8 cellular contexts compared by ENCODE assay signal in the genomic region with DNA sequence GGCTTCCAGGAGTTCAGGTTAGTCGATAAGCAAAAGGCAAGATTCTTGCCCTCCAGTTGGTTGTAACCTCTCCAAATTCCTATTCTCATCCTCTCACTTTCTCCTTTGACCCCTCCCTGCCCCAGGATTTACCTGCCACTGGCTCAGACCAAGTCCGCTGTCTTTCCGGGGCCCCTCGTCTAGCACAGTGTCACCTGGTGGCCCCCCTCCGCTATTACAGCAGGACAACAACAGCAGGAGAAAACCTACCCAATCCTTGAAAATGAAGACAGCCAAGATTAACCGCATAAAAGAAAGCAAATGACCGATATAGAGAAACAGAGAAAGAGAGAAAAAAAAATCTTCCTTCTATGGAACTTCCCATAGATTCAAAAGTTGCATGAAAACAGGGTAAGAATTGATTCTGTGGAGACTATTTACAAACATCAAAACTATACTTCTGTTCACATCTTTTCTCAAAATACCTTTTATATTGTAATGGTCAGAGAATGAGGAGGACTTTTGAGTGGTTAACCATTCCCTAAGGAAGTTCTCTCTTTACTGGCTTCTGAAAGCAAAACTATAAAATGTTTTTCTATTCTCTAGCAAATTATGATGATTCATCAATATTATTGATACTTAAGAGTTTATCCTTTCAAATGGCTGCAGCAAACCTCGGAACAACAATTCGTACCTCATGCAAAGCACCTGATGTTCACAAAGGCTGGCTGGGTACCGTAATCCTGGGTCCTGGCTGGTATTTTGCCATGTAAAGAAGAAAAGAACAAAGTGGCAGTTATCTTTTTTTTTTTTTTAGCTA. TPM values are rescaled to one million over a fixed set of nuclear protein-coding genes. Genes with fewer than 3 reads are reported as not detected.
DNase-seq lines count a peak whose midpoint lies in the region; TF ChIP-seq lines count a peak whose summit lies in the region.

No MANE protein-coding gene starts in this region.

- no peaks in the 10 kb centered on the region for H3K79me2 ChIP-seq in smooth muscle cell (ENCODE audit: low read depth)

- no peaks in the 10 kb centered on the region for H3K9me3 ChIP-seq in colonic mucosa
- no peaks in the 10 kb centered on the region for H3K9me3 ChIP-seq in smooth muscle cell (replicated peaks; ENCODE audit: low read depth)

- H3K27ac ChIP-seq in colonic mucosa = no peak overlapping the region
- H3K27ac ChIP-seq in smooth muscle cell (ENCODE audit: low read depth) = no peak overlapping the region

- H3K4me3 ChIP-seq in Jurkat, Clone E6-1 (ENCODE audit: low read length) = no peak overlapping the region
- H3K4me3 ChIP-seq in colonic mucosa (no peak overlapping the region), smooth muscle cell (no peak overlapping the region)

- no peak overlapping the region for H3K9ac ChIP-seq in colonic mucosa (ENCODE audit: low read depth in 2 of 2, low read length in 2 of 2)
- no peak overlapping the region for H3K9ac ChIP-seq in smooth muscle cell (ENCODE audit: low read depth)

- H3K4me1 ChIP-seq in colonic mucosa (no peaks in the 10 kb centered on the region), smooth muscle cell (ENCODE audit: low read depth) (peaks cover 4% of the 10 kb centered on the region)

- no peaks in the 10 kb centered on the region for H3F3A ChIP-seq in smooth muscle cell (ENCODE audit: low read depth)

- TF ChIP-seq CTCF in colonic mucosa (IDR thresholded peaks at IDR 0.05) (peak; percentile 68), smooth muscle cell (IDR thresholded peaks at IDR 0.05; ENCODE audit: borderline replicate concordance, insufficient read depth, poor library complexity, severe bottlenecking) (peak; percentile 67)

- H3K36me3 ChIP-seq in colonic mucosa (no peaks in the 10 kb centered on the region), smooth muscle cell (ENCODE audit: low read depth) (no peaks in the 10 kb centered on the region)

- no peaks in the 10 kb centered on the region for H4K20me1 ChIP-seq in smooth muscle cell (ENCODE audit: low read depth)

- no peaks in the 10 kb centered on the region for H3K27me3 ChIP-seq in colonic mucosa
- peaks cover 13% of the 10 kb centered on the region for H3K27me3 ChIP-seq in smooth muscle cell (ENCODE audit: low read depth)

- no peak overlapping the region for H2AFZ ChIP-seq in smooth muscle cell (ENCODE audit: low read depth)

- DNase-seq in activated T-cell treated with anti-CD3 and anti-CD28 coated beads, Interleukin-2, amount 50 U/mL, for 48 hours = peak; percentile 56 to 57
- DNase-seq in activated T-cell treated with anti-CD3 and anti-CD28 coated beads for 4 hours (no peak), colonic mucosa (peak; percentile 39), smooth muscle cell (lab: John Stamatoyannopoulos, UW; ENCODE audit: unreplicated experiment) (no peak), medulla oblongata (ENCODE audit: extremely low spot score) (no peak), NCI-H128 (lab: John Stamatoyannopoulos, UW; ENCODE audit: unreplicated experiment) (no peak), mesenteric fat pad (ENCODE audit: low spot score) (no peak)
- peak; percentile 9 for DNase-seq in Jurkat, Clone E6-1 (ENCODE audit: low read depth, low spot score)

- H3K4me2 ChIP-seq in smooth muscle cell = no peak overlapping the region

- intact Hi-C loops in colonic mucosa (cut with DNase I) = loop anchor here (5.0 kb wide), 1 partner anchor 291 kb away; no protein-coding TSS in a partner anchor

- 37% methylated on average over 10 of the region's 10 CpGs for WGBS in smooth muscle cell (ENCODE audit: low lambda C conversion rate)

RNA-seq across cellular contexts. Expression of gene ST8SIA2, which starts 10.0 kb away (rescaled TPM):
- polyA plus RNA-seq in Jurkat, Clone E6-1 (2012; ENCODE audit: insufficient read depth, insufficient read length) = not detected
- total RNA-seq in colonic mucosa = under 1 TPM; 0.25 to 0.42 TPM
- total RNA-seq in smooth muscle cell = 2.2 and 4.8 TPM in 2 replicates
- 1.6 and 2.7 TPM in 2 replicates for polyA plus RNA-seq in smooth muscle cell
- total RNA-seq in mesenteric fat pad = not detected

Comparison
In these comparisons a context has a peak if more than half of its experiments do, and no peak if none do; other contexts are left out.
1. DNase-seq: peak in activated T-cell treated with anti-CD3 and anti-CD28 coated beads, Interleukin-2, amount 50 U/mL, for 48 hours (2 of 2), Jurkat, Clone E6-1 (single experiment) and colonic mucosa (single experiment); none in activated T-cell treated with anti-CD3 and anti-CD28 coated beads for 4 hours (single experiment), smooth muscle cell (single experiment), medulla oblongata (single experiment), NCI-H128 (single experiment) and mesenteric fat pad (single experiment).